Comparison of ENCODE assay signal across 26 cellular contexts in the genomic region with DNA sequence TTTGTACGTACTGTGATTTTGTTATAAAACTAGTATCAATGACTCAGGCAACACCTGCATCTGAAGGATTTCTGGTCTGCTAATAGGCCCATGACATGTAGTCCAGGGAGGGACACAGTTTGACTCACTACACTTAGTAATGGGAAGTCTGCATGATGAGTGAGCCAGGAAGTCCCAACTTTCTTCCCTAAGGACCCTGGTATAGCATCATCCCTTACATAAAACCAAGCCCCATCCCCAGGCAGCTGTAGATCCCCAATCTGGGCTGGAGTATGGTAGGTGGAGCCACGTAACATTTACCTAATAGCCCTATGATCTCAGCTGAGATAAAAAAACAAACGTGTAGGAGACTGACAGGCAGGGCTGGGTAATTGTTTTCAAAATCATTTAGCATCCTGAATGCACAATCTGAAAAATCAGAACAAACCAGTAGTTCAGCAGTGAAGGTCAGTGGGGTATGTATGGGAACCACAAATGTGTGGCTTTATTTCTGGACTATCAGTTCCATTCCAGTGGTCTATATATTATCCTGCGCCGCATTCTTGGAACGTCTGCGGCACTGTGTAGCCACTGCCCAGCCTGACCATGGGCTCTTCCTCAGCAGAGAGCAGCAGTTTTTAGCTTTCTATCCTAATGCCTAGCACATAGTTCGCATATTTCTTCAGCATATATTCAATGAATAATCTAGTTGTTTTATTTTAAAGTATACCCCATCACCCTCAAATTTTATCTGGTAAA. TPM values are rescaled to one million over a fixed set of nuclear protein-coding genes. Genes with fewer than 3 reads are reported as not detected.
DNase-seq lines count a peak whose midpoint lies in the region; ATAC-seq, FAIRE-seq and TF ChIP-seq lines count a peak whose summit lies in the region.
"Had no signal": no experiment of that assay in that cellular context is flagged by ENCODE, and none has a peak within 500 bp of the region (broad histone marks: within the 10 kb centered on the region; RNA-seq: fewer than 3 reads in every experiment).

No MANE protein-coding gene starts in this region.

- no peak overlapping the region for H2BK15ac ChIP-seq in mesenchymal stem cell (ENCODE audit: low read depth, poor library complexity, severe bottlenecking)

- no peak for TF ChIP-seq POLR2A in endothelial cell of umbilical vein (IDR thresholded peaks at IDR 0.05; ENCODE audit: low read depth, low read length)

- dilution Hi-C loops in endothelial cell of umbilical vein (cut with MboI; ENCODE audit: extremely low pct_ligation_motif_present, low sequenced_read_pairs) = no loop called here

- H3K23ac ChIP-seq in mesenchymal stem cell (ENCODE audit: low read length in 2 of 2) = no peak overlapping the region

- 87% methylated on average over 5 of the region's 8 CpGs for WGBS in mesenchymal stem cell

- no peaks in the 10 kb centered on the region for H3K27me3 ChIP-seq in endothelial cell of umbilical vein (ENCODE audit: control insufficient read depth in 2 of 2, insufficient read depth in 2 of 2, low read length in 2 of 2)
- no peaks in the 10 kb centered on the region for H3K27me3 ChIP-seq in mesenchymal stem cell (ENCODE audit: control insufficient read depth in 1 of 2, insufficient read depth in 1 of 2, low read length in 2 of 2)
- H3K27me3 ChIP-seq in left ventricle myocardium inferior (ENCODE audit: low read depth) = no peaks in the 10 kb centered on the region
- H3K27me3 ChIP-seq: heart right ventricle, testis had no signal

- H4K20me1 ChIP-seq in endothelial cell of umbilical vein (replicated peaks; ENCODE audit: control insufficient read depth, extremely low read depth, insufficient read depth, low read length) = peaks cover 8% of the 10 kb centered on the region

- DNase-seq in NCI-H2171 treated with DMSO at 0.1 percent for 48 hours (lab: John Stamatoyannopoulos, UW) (peak; percentile 26), NCI-H2171 (lab: John Stamatoyannopoulos, UW) (no peak), endothelial cell of umbilical vein (ENCODE audit: low read depth, low spot score) (peak; percentile 59), mesenchymal stem cell (no peak), left ventricle myocardium inferior (no peak), amniotic stem cell (lab: John Stamatoyannopoulos, UW) (no peak), AG08396 (ENCODE audit: low spot score) (no peak)
- DNase-seq: activated CD4-positive, alpha-beta T cell treated with anti-CD3 and anti-CD28 coated beads for 48 hours; DMS79 treated with DMSO at 0.1 percent for 48 hours; heart right ventricle; Kasumi-1; NCI-H1694; NCI-H2227 treated with DMSO at 0.1 percent for 48 hours; NCI-H774; OCI-M1; psoas muscle; SHP77 treated with DMSO at 0.1 percent for 48 hours; stimulated activated CD4-positive, alpha-beta T cell treated with anti-CD3 and anti-CD28 coated beads, Interleukin-2, amount 100 ng/mL, for 24 hours; testis had no signal

- CTCF ChIA-PET in endothelial cell of umbilical vein (lab: Charles Lee) = interaction anchor here (0.9 to 2.3 kb wide), 7 partner anchors 9 to 57 kb away, joined by 3 to 11 read pairs (median 4); no protein-coding TSS in a partner anchor

- TSS peak; percentile 58 for BruUV-seq in endothelial cell of umbilical vein (replicated peaks; lab: Mats Ljungman, UMichigan)

- no peaks in the 10 kb centered on the region for H3K9me1 ChIP-seq in endothelial cell of umbilical vein (replicated peaks; ENCODE audit: control insufficient read depth, extremely low read depth, insufficient read depth, low read length)

- H3K9ac ChIP-seq in endothelial cell of umbilical vein (replicated peaks; ENCODE audit: extremely low read depth, insufficient read depth, low read length) = no peak overlapping the region
- peak overlapping the region; percentile 55 for H3K9ac ChIP-seq in mesenchymal stem cell (ENCODE audit: low read length)

- intact Hi-C loops in endothelial cell of umbilical vein (cut with micrococcal nuclease) = no loop called here
- intact Hi-C loops in left ventricle myocardium inferior (cut with micrococcal nuclease) = no loop called here

- H3K27ac ChIP-seq in endothelial cell of umbilical vein (ENCODE audit: insufficient read depth, low read depth, low read length) = no peak overlapping the region
- no peak overlapping the region for H3K27ac ChIP-seq in mesenchymal stem cell (ENCODE audit: low read length, poor library complexity, severe bottlenecking)
- H3K27ac ChIP-seq in left ventricle myocardium inferior (replicated peaks) = no peak overlapping the region
- H3K27ac ChIP-seq: 22Rv1, heart right ventricle, psoas muscle, skin epidermis, testis had no signal

- ATAC-seq in GM18502 (IDR thresholded peaks at IDR 0.05; ENCODE audit: poor library complexity, unreplicated experiment) = no peak
- ATAC-seq: psoas muscle; stimulated activated effector memory CD8-positive, alpha-beta T cell treated with anti-CD3 and anti-CD28 coated beads, Interleukin-12 subunit alpha, Interleukin-12 subunit beta, amount 100 ng/mL, for 72 hours had no signal

- no peak overlapping the region for H2AK5ac ChIP-seq in mesenchymal stem cell (ENCODE audit: low read length, severe bottlenecking)

- H3K4me3 ChIP-seq in endothelial cell of umbilical vein (replicated peaks in 1 of 3; ENCODE audit: insufficient read depth in 1 of 3, low read depth in 1 of 3, low read length in 3 of 3) (no peak overlapping the region), mesenchymal stem cell (ENCODE audit: insufficient read depth in 1 of 2, low read depth in 1 of 2, low read length in 2 of 2) (peak overlapping the region in 1 of 2 experiments; percentile 61), left ventricle myocardium inferior (no peak overlapping the region)
- H3K4me3 ChIP-seq: heart right ventricle, psoas muscle, skin epidermis, testis had no signal

- H2BK120ac ChIP-seq in mesenchymal stem cell (ENCODE audit: low read depth, low read length) = no peak overlapping the region

- no peak overlapping the region for H4K8ac ChIP-seq in mesenchymal stem cell (ENCODE audit: low read length)

- H3K79me2 ChIP-seq in endothelial cell of umbilical vein (ENCODE audit: control insufficient read depth, insufficient read depth, low read length) = peaks cover 86% of the 10 kb centered on the region

- POLR2A ChIA-PET in endothelial cell of umbilical vein (lab: Charles Lee) = no interaction called here

- TF ChIP-seq CTCF in endothelial cell of umbilical vein (IDR thresholded peaks at IDR 0.05; ENCODE audit: extremely low read depth in 1 of 2, insufficient read depth in 1 of 2, low read depth in 1 of 2, low read length in 2 of 2) (no peak), left ventricle myocardium inferior (IDR thresholded peaks at IDR 0.05; ENCODE audit: borderline replicate concordance) (no peak)

- H3K4me2 ChIP-seq in endothelial cell of umbilical vein (ENCODE audit: insufficient read depth, low read length) = no peak overlapping the region
- H3K4me2 ChIP-seq in mesenchymal stem cell (ENCODE audit: low read length, poor library complexity, severe bottlenecking) = no peak overlapping the region

- H3K4ac ChIP-seq in mesenchymal stem cell (ENCODE audit: low read depth in 1 of 2, low read length in 2 of 2) = no peak overlapping the region

- FAIRE-seq in endothelial cell of umbilical vein (lab: Jason Lieb, UNC) = peak; percentile 86
- FAIRE-seq: colon, GM12891, GM19239 had no signal

- no peak overlapping the region for H4K91ac ChIP-seq in mesenchymal stem cell (ENCODE audit: low read length)

- no peak overlapping the region for H2BK5ac ChIP-seq in mesenchymal stem cell (ENCODE audit: low read depth, low read length, poor library complexity, severe bottlenecking)

- no peak overlapping the region for H2BK12ac ChIP-seq in mesenchymal stem cell (ENCODE audit: low read length in 2 of 2)

- no peaks in the 10 kb centered on the region for H3K79me1 ChIP-seq in mesenchymal stem cell (replicated peaks; ENCODE audit: low read length, poor library complexity, severe bottlenecking)

- no peaks in the 10 kb centered on the region for H3K36me3 ChIP-seq in endothelial cell of umbilical vein (ENCODE audit: control insufficient read depth in 2 of 2, extremely low read depth in 1 of 2, insufficient read depth in 2 of 2, low read length in 2 of 2)
- H3K36me3 ChIP-seq in mesenchymal stem cell (ENCODE audit: control insufficient read depth in 1 of 2, insufficient read depth in 2 of 2, low read depth in 1 of 2, low read length in 2 of 2) = no peaks in the 10 kb centered on the region
- no peaks in the 10 kb centered on the region for H3K36me3 ChIP-seq in left ventricle myocardium inferior
- H3K36me3 ChIP-seq: heart right ventricle had no signal

- no peak overlapping the region for H3K18ac ChIP-seq in mesenchymal stem cell (ENCODE audit: low read depth in 1 of 2, low read length in 2 of 2)

- no peak overlapping the region for H2AFZ ChIP-seq in endothelial cell of umbilical vein (ENCODE audit: low read depth, low read length)
- H2AFZ ChIP-seq in mesenchymal stem cell (ENCODE audit: low read depth, low read length) = no peak overlapping the region

- no peak overlapping the region for H3K14ac ChIP-seq in mesenchymal stem cell (ENCODE audit: low read length in 2 of 2)

- H3K4me1 ChIP-seq in endothelial cell of umbilical vein (ENCODE audit: control insufficient read depth, extremely low read depth, insufficient read depth, low read length) = peaks cover 13% of the 10 kb centered on the region
- peaks cover 2% of the 10 kb centered on the region for H3K4me1 ChIP-seq in mesenchymal stem cell (ENCODE audit: control insufficient read depth, insufficient read depth, low read depth, low read length)
- peaks cover 7% of the 10 kb centered on the region for H3K4me1 ChIP-seq in left ventricle myocardium inferior
- H3K4me1 ChIP-seq: psoas muscle had no signal

- H3K9me3 ChIP-seq in endothelial cell of umbilical vein (replicated peaks; ENCODE audit: control insufficient read depth, insufficient read depth, low read length) = no peaks in the 10 kb centered on the region
- no peaks in the 10 kb centered on the region for H3K9me3 ChIP-seq in mesenchymal stem cell (ENCODE audit: control insufficient read depth, low read length)
- H3K9me3 ChIP-seq in left ventricle myocardium inferior (replicated peaks) = no peaks in the 10 kb centered on the region
- H3K9me3 ChIP-seq: heart right ventricle, psoas muscle, testis had no signal

TF ChIP-seq in endothelial cell of umbilical vein, 7 proteins besides CTCF, POLR2A, EP300 and RAD21 (continues in another document):
- no peak for TF ChIP-seq MYC (IDR thresholded peaks at IDR 0.05; ENCODE audit: low read depth, low read length)
- peak; percentile 50 for TF ChIP-seq GATA2 (IDR thresholded peaks at IDR 0.05; ENCODE audit: insufficient read depth, insufficient read length, low read depth, low read length)

RNA-seq across cellular contexts. Expression of gene EPB41L3, which starts 33.5 kb away (rescaled TPM):
- total RNA-seq in endothelial cell of umbilical vein = 114 and 154 TPM in 2 replicates
- polyA plus RNA-seq in endothelial cell of umbilical vein = 29.5 and 38.9 TPM in 2 replicates
- 54.0 and 54.4 TPM in 2 replicates for polyA plus RNA-seq in endothelial cell of umbilical vein (2011; cell fraction: cytosol; rRNA removed)
- 97.6 and 143 TPM in 2 replicates for polyA plus RNA-seq in endothelial cell of umbilical vein (2011; cell fraction: nucleus; rRNA removed)
- 131 and 136 TPM in 2 replicates for polyA plus RNA-seq in endothelial cell of umbilical vein (2012)
- 98.9 and 114 TPM in 2 replicates for polyA minus RNA-seq in endothelial cell of umbilical vein
- polyA minus RNA-seq in endothelial cell of umbilical vein (2011; cell fraction: cytosol; rRNA and poly(A)+ RNA removed) = not detected
- polyA minus RNA-seq in endothelial cell of umbilical vein (2011; cell fraction: nucleus; rRNA and poly(A)+ RNA removed) = 141 and 155 TPM in 2 replicates
- 0.23 TPM for polyA plus RNA-seq in mesenchymal stem cell (2013, experiment 1 of 2)
- 0.33 TPM for polyA plus RNA-seq in mesenchymal stem cell (2013, experiment 2 of 2)
- total RNA-seq in left ventricle myocardium inferior = 6.3 TPM

Comparison
In these comparisons a context has a peak if more than half of its experiments do, and no peak if none do; other contexts are left out.
1. DNase-seq: peak in NCI-H2171 treated with DMSO at 0.1 percent for 48 hours (single experiment) and endothelial cell of umbilical vein (single experiment); none in NCI-H2171 (single experiment), mesenchymal stem cell (single experiment), left ventricle myocardium inferior (single experiment), amniotic stem cell (single experiment) and AG08396 (single experiment).
2. RNA of gene EPB41L3, which starts 33.5 kb away (total RNA-seq): 114 to 154 TPM in endothelial cell of umbilical vein; 6.3 TPM in left ventricle myocardium inferior (single experiment); every median in the first group is over 10 times any median in the second.